26 cellular contexts compared by ENCODE assay signal in genomic region chr5:106363578-106363977, GRCh38.
"Had no signal": no experiment of that assay in that cellular context is flagged by ENCODE, and none has a peak within 500 bp of the region (broad histone marks: within the 10 kb centered on the region; RNA-seq: fewer than 3 reads in every experiment).

No MANE protein-coding gene starts in this region.

- H3K9me3 ChIP-seq: esophagus squamous epithelium had no signal

- DNase-seq: activated CD4-positive, alpha-beta memory T cell treated with anti-CD3 and anti-CD28 coated beads, Interleukin-2, amount 10 ng/mL, durations not matched to agents 7 days and 5 days; activated CD4-positive, alpha-beta T cell treated with anti-CD3 and anti-CD28 coated beads for 1 hour; activated CD4-positive, alpha-beta T cell treated with anti-CD3 and anti-CD28 coated beads for 4 hours; activated CD4-positive, alpha-beta T cell treated with anti-CD3 and anti-CD28 coated beads, Interleukin-2, amount 10 ng/mL, durations not matched to agents 7 days and 5 days; activated CD4-positive, alpha-beta T cell treated with anti-CD3 and anti-CD28 coated beads, Interleukin-2, amount 50 U/mL, for 4 hours; activated CD4-positive, CD25-positive, alpha-beta regulatory T cell; activated CD8-positive, alpha-beta memory T cell treated with anti-CD3 and anti-CD28 coated beads, Interleukin-2, amount 50 U/mL, for 48 hours; activated gamma-delta T cell treated with Interleukin-2 at 50 U/mL for 16 hours; activated naive CD4-positive, alpha-beta T cell treated with anti-CD3 and anti-CD28 coated beads, Interleukin-2, amount 50 U/mL, for 16 hours; activated naive CD4-positive, alpha-beta T cell treated with Interleukin-2 at 50 U/mL for 16 hours; activated T-cell treated with anti-CD3 and anti-CD28 coated beads for 4 hours; activated T-cell treated with anti-CD3 and anti-CD28 coated beads, Interleukin-2, amount 50 U/mL, for 24 hours; activated T-cell treated with anti-CD3 and anti-CD28 coated beads, Interleukin-2, amount 50 U/mL, for 72 hours; amygdala; aorta; caudate nucleus; cortex of kidney; effector CD8-positive, alpha-beta T cell; esophagus squamous epithelium; head of caudate nucleus; T-helper 1 cell; T-helper 17 cell; T1000 had no signal

- H3K27me3 ChIP-seq: esophagus squamous epithelium had no signal

- ATAC-seq: activated T-cell treated with anti-CD3 and anti-CD28 coated beads, Interleukin-2, amount 50 U/mL, for 72 hours; T-helper 17 cell had no signal

- FAIRE-seq: colon, endometrium, frontal cortex had no signal

- H3K4me3 ChIP-seq: esophagus squamous epithelium had no signal

- H3K4me1 ChIP-seq: esophagus squamous epithelium had no signal

- H3K27ac ChIP-seq: esophagus squamous epithelium had no signal

- H3K36me3 ChIP-seq: esophagus squamous epithelium had no signal
